27 cellular contexts compared by ENCODE assay signal in genomic region chr18:8684577-8684976, GRCh38. TPM values are rescaled to one million over a fixed set of nuclear protein-coding genes. Genes with fewer than 3 reads are reported as not detected.
DNase-seq lines count a peak whose midpoint lies in the region; ATAC-seq and TF ChIP-seq lines count a peak whose summit lies in the region.
"Had no signal": no experiment of that assay in that cellular context is flagged by ENCODE, and none has a peak within 500 bp of the region (broad histone marks: within the 10 kb centered on the region; RNA-seq: fewer than 3 reads in every experiment).

No MANE protein-coding gene starts in this region.

- no peak overlapping the region for H3K27ac ChIP-seq in esophagus muscularis mucosa (replicated peaks in 1 of 4)
- H3K27ac ChIP-seq: KMS-11 had no signal

- DNase-seq in NCI-H69 (lab: John Stamatoyannopoulos, UW) (peak; percentile 57), esophagus muscularis mucosa (ENCODE audit: extremely low spot score) (peak; percentile 72), osteocyte (ENCODE audit: extremely low spot score, unreplicated experiment) (peak; percentile 65)
- DNase-seq in NK-92 treated with Interleukin-12 subunit alpha and Interleukin-12 subunit beta, amount 100 ng/mL, for 24 hours (lab: John Stamatoyannopoulos, UW), result no peak
- DNase-seq: AML-193; CD4-positive, alpha-beta memory T cell; DMS53; EL; GDM1; HFFc6; NCI-H1092; NCI-H1417 treated with DMSO at 0.1 percent for 48 hours; NCI-H1694 treated with DMSO at 0.1 percent for 48 hours; NCI-H2081 treated with DMSO at 0.1 percent for 48 hours; NCI-H226; NCI-H748 treated with DMSO at 0.1 percent for 48 hours; PC-3; Right ventricle myocardium superior had no signal

- H3K27me3 Mint-ChIP-seq in brain (peaks cover 11% of the 10 kb centered on the region), osteocyte (ENCODE audit: unreplicated experiment) (no peaks in the 10 kb centered on the region)
- H3K27me3 Mint-ChIP-seq: IgD-negative memory B cell had no signal

- H3K4me3 Mint-ChIP-seq in brain, result peak overlapping the region in 2 of 5 experiments; percentile 10 to 49
- no peak overlapping the region for H3K4me3 Mint-ChIP-seq in osteocyte (ENCODE audit: unreplicated experiment)
- H3K4me3 Mint-ChIP-seq: CD4-positive, alpha-beta memory T cell; HFFc6; IgD-negative memory B cell had no signal

- H3K4me1 Mint-ChIP-seq in brain, result peaks cover 54% of the 10 kb centered on the region
- H3K4me1 Mint-ChIP-seq in osteocyte (ENCODE audit: unreplicated experiment), result peaks cover 16% of the 10 kb centered on the region
- H3K4me1 Mint-ChIP-seq: CD4-positive, alpha-beta memory T cell had no signal

- H3K27ac Mint-ChIP-seq in brain (peak overlapping the region; percentile 83 to 99 (median 97)), osteocyte (ENCODE audit: unreplicated experiment) (peak overlapping the region; percentile 12)
- H3K27ac Mint-ChIP-seq: CD4-positive, alpha-beta memory T cell; IgD-negative memory B cell had no signal

- H3K36me3 ChIP-seq in esophagus muscularis mucosa, result no peaks in the 10 kb centered on the region
- H3K36me3 ChIP-seq: HAP-1, SJSA1 had no signal

- H3K27me3 ChIP-seq in esophagus muscularis mucosa, result no peaks in the 10 kb centered on the region
- H3K27me3 ChIP-seq: SJSA1 had no signal

- no peak overlapping the region for H3K4me3 ChIP-seq in esophagus muscularis mucosa
- H3K4me3 ChIP-seq: A549, GM12878, HAP-1, SJSA1 had no signal

- no peak for ATAC-seq in activated CD4-positive, CD25-positive, alpha-beta regulatory T cell treated with anti-CD3 and anti-CD28 coated beads, Interleukin-2, amount 50 U/mL, for 24 hours
- ATAC-seq in GM21786 (IDR thresholded peaks at IDR 0.05; ENCODE audit: unreplicated experiment), result no peak
- ATAC-seq: A549, GM12878, PC-3 had no signal

- no peak for TF ChIP-seq POLR2A in esophagus muscularis mucosa (IDR thresholded peaks at IDR 0.05; ENCODE audit: low read depth)

- TF ChIP-seq CTCF in brain (conservative IDR thresholded peaks at IDR 0.05) (no peak), esophagus muscularis mucosa (IDR thresholded peaks at IDR 0.05) (no peak), osteocyte (IDR thresholded peaks at IDR 0.05) (no peak)

- 87% methylated on average over 5 of the region's 7 CpGs for WGBS in esophagus muscularis mucosa

- intact Hi-C loops in esophagus muscularis mucosa (cut with DNase I), result no loop called here

- no peak for TF ChIP-seq EP300 in esophagus muscularis mucosa (IDR thresholded peaks at IDR 0.05)

- H3K9me3 ChIP-seq in esophagus muscularis mucosa, result no peaks in the 10 kb centered on the region
- H3K9me3 ChIP-seq: A549, HAP-1, SJSA1 had no signal

- H3K36me3 Mint-ChIP-seq in brain (no peaks in the 10 kb centered on the region), osteocyte (ENCODE audit: unreplicated experiment) (no peaks in the 10 kb centered on the region)
- H3K36me3 Mint-ChIP-seq: CD4-positive, alpha-beta memory T cell; IgD-negative memory B cell had no signal

- H3K4me1 ChIP-seq in esophagus muscularis mucosa, result peaks cover 0 to 13% (median 11%) of the 10 kb centered on the region in 4 donors
- H3K4me1 ChIP-seq: A549 had no signal

- H3K9me3 Mint-ChIP-seq in brain (peaks cover 0 to 8% (median 0%) of the 10 kb centered on the region in 5 experiments), osteocyte (ENCODE audit: unreplicated experiment) (no peaks in the 10 kb centered on the region)
- H3K9me3 Mint-ChIP-seq: CD4-positive, alpha-beta memory T cell; HFFc6; IgD-negative memory B cell had no signal

RNA-seq across cellular contexts. Expression of gene MTCL1, which starts 20.8 kb away (rescaled TPM):
- polyA plus RNA-seq in brain (ENCODE audit: insufficient read depth, low read depth, low replicate concordance), result 26.5 TPM
- total RNA-seq in esophagus muscularis mucosa, result 10 to 100 TPM; 32.3 to 48.0 (median 38.6) TPM
- 56.9 and 58.4 TPM in 2 replicates for total RNA-seq in osteocyte
- polyA plus RNA-seq: CD4-positive, alpha-beta memory T cell had no signal
